ENCODE assay signal across 8 cellular contexts in genomic region chr3:131503328-131503650, GRCh38. TPM values are rescaled to one million over a fixed set of nuclear protein-coding genes. Genes with fewer than 3 reads are reported as not detected.
DNase-seq lines count a peak whose midpoint lies in the region; ATAC-seq, FAIRE-seq and TF ChIP-seq lines count a peak whose summit lies in the region.

No MANE protein-coding gene starts in this region.

- TF ChIP-seq CTCF in activated B cell treated with CpG ODN at 0.5 μM for 24 hours (IDR thresholded peaks at IDR 0.05), result no peak

- peak overlapping the region; percentile 93 for H3K27ac Mint-ChIP-seq in activated B cell treated with CpG ODN at 0.5 μM for 24 hours
- H3K27ac Mint-ChIP-seq in stimulated activated naive CD8-positive, alpha-beta T cell treated with anti-CD3 and anti-CD28 coated beads, Interleukin-15, amount 100 ng/mL, for 72 hours, result peak overlapping the region; percentile 42 to 99

- no peaks in the 10 kb centered on the region for H4K20me1 ChIP-seq in BLaER1

- H3K4me1 ChIP-seq in BLaER1, result peaks cover 30% of the 10 kb centered on the region

- H3K9me3 ChIP-seq in BLaER1, result no peaks in the 10 kb centered on the region

- no peak for ATAC-seq in activated B cell treated with CpG ODN at 0.5 μM for 24 hours (ENCODE audit: low read depth)
- ATAC-seq in left ventricle myocardium superior, result peak; percentile 16
- ATAC-seq in stimulated activated naive CD8-positive, alpha-beta T cell treated with anti-CD3 and anti-CD28 coated beads, Interleukin-15, amount 100 ng/mL, for 72 hours, result no peak

- TF ChIP-seq POLR2A in H54 (IDR thresholded peaks at IDR 0.05; ENCODE audit: low read depth, low read length), result no peak

- peak overlapping the region; percentile 98 for H3K9ac ChIP-seq in BLaER1

- H3K36me3 ChIP-seq in BLaER1, result peaks cover 28% of the 10 kb centered on the region

- H3K27me3 ChIP-seq in BLaER1, result no peaks in the 10 kb centered on the region

- no peaks in the 10 kb centered on the region for H3K9me3 Mint-ChIP-seq in activated B cell treated with CpG ODN at 0.5 μM for 24 hours
- no peaks in the 10 kb centered on the region for H3K9me3 Mint-ChIP-seq in stimulated activated naive CD8-positive, alpha-beta T cell treated with anti-CD3 and anti-CD28 coated beads, Interleukin-15, amount 100 ng/mL, for 72 hours

- POLR2A ChIA-PET in activated B cell treated with CpG ODN at 0.5 μM for 24 hours (lab: Charles Lee), result interaction anchor here (0.5 to 1.0 kb wide), 3 partner anchors 45 to 610 kb away, joined by 4 to 10 read pairs (median 5); partner anchors contain the start of genes ATP2C1 and NUDT16

- H3K36me3 Mint-ChIP-seq in activated B cell treated with CpG ODN at 0.5 μM for 24 hours (ENCODE audit: low read depth), result peaks cover 33% of the 10 kb centered on the region

- H3K4me1 Mint-ChIP-seq in activated B cell treated with CpG ODN at 0.5 μM for 24 hours, result peaks cover 38% of the 10 kb centered on the region
- H3K4me1 Mint-ChIP-seq in stimulated activated naive CD8-positive, alpha-beta T cell treated with anti-CD3 and anti-CD28 coated beads, Interleukin-15, amount 100 ng/mL, for 72 hours, result peaks cover 38% of the 10 kb centered on the region

- CTCF ChIA-PET in activated B cell treated with CpG ODN at 0.5 μM for 24 hours (lab: Charles Lee), result no interaction called here

- intact Hi-C loops in activated B cell treated with CpG ODN at 0.5 μM for 24 hours (cut with micrococcal nuclease), result loop anchor here (2.0 kb wide), 3 partner anchors 476 to 756 kb away; partner anchors contain the start of genes ASTE1, NEK11 and PIK3R4
- intact Hi-C loops in left ventricle myocardium superior (cut with micrococcal nuclease), result no loop called here

- H3K4me2 ChIP-seq in BLaER1, result peak overlapping the region; percentile 80

- H3K27ac ChIP-seq in BLaER1, result peak overlapping the region; percentile 97

- peaks cover 6% of the 10 kb centered on the region for H3K27me3 Mint-ChIP-seq in activated B cell treated with CpG ODN at 0.5 μM for 24 hours
- no peaks in the 10 kb centered on the region for H3K27me3 Mint-ChIP-seq in stimulated activated naive CD8-positive, alpha-beta T cell treated with anti-CD3 and anti-CD28 coated beads, Interleukin-15, amount 100 ng/mL, for 72 hours

- H3K4me3 Mint-ChIP-seq in activated B cell treated with CpG ODN at 0.5 μM for 24 hours, result peak overlapping the region; percentile 98
- peak overlapping the region; percentile 99 for H3K4me3 Mint-ChIP-seq in stimulated activated naive CD8-positive, alpha-beta T cell treated with anti-CD3 and anti-CD28 coated beads, Interleukin-15, amount 100 ng/mL, for 72 hours

- peak overlapping the region; percentile 91 for H3K4me3 ChIP-seq in BLaER1

- DNase-seq in HCEC 1CT (peak; percentile 2), activated B cell treated with CpG ODN at 0.5 μM for 24 hours (no peak), left ventricle myocardium superior (no peak), NCI-H345 (lab: John Stamatoyannopoulos, UW) (no peak), H54 (ENCODE audit: insufficient read length, low spot score) (no peak), NCI-H187 treated with DMSO at 0.1 percent for 48 hours (lab: John Stamatoyannopoulos, UW) (no peak)
- no peak for DNase-seq in stimulated activated naive CD8-positive, alpha-beta T cell treated with anti-CD3 and anti-CD28 coated beads, Interleukin-15, amount 100 ng/mL, for 72 hours

- no peak for FAIRE-seq in H54 (lab: Jason Lieb, UNC)

RNA-seq across cellular contexts. Expression of gene MRPL3, which starts 0.5 kb away (rescaled TPM):
- total RNA-seq in activated B cell treated with CpG ODN at 0.5 μM for 24 hours (79.9 and 81.7 TPM in 2 replicates), left ventricle myocardium superior (58.8 TPM)
